8 cellular contexts compared by ENCODE assay signal in genomic region chr6:29748391-29749352, GRCh38.
DNase-seq lines count a peak whose midpoint lies in the region; ATAC-seq, FAIRE-seq and TF ChIP-seq lines count a peak whose summit lies in the region.

No MANE protein-coding gene starts in this region.

- DNase-seq in AG04449 (ENCODE audit: low read depth, low spot score) (no peak), NCI-H82 (lab: John Stamatoyannopoulos, UW) (peak; percentile 90), midbrain (lab: John Stamatoyannopoulos, UW) (peak; percentile 88)
- DNase-seq in activated CD8-positive, alpha-beta memory T cell treated with anti-CD3 and anti-CD28 coated beads, Interleukin-2, amount 50 U/mL, for 1 hour (ENCODE audit: extremely low read depth): peak; percentile 60
- DNase-seq in stimulated activated CD8-positive, alpha-beta memory T cell treated with anti-CD3 and anti-CD28 coated beads, Interleukin-15, amount 100 ng/mL, for 4 hours (ENCODE audit: low read depth in 2 of 2): peak; percentile 71

- CTCF ChIA-PET in AG04449 (lab: Yijun Ruan, JAX): interaction anchor here (0.7 to 8.2 kb wide), 11 partner anchors 10 to 382 kb away, joined by 3 to 77 read pairs (median 5); no protein-coding TSS in a partner anchor

- POLR2A ChIA-PET in AG04449 (lab: Yijun Ruan, JAX): no interaction called here

- TF ChIP-seq CTCF in AG04449 (IDR thresholded peaks at IDR 0.05; ENCODE audit: insufficient read depth, low read length, missing control alignments): no peak

- FAIRE-seq in endometrium (lab: Jason Lieb, UNC): peak; percentile 65

- ATAC-seq in GM18858 (IDR thresholded peaks at IDR 0.05; ENCODE audit: unreplicated experiment) (peak; percentile 36), HG03066 (IDR thresholded peaks at IDR 0.05; ENCODE audit: low read depth, unreplicated experiment) (peak; percentile 66)

- peak overlapping the region; percentile 88 for H3K4me3 ChIP-seq in AG04449 (ENCODE audit: low read depth, low read length)
